8 cellular contexts compared by ENCODE assay signal in genomic region chr19:35211545-35212230, GRCh38. TPM values are rescaled to one million over a fixed set of nuclear protein-coding genes. Genes with fewer than 3 reads are reported as not detected.
A peak's percentile ranks its signal among the peaks of the same experiment; 100 is the strongest.
DNase-seq lines count a peak whose midpoint lies in the region; ATAC-seq and TF ChIP-seq lines count a peak whose summit lies in the region.

No MANE protein-coding gene starts in this region.

- no peaks in the 10 kb centered on the region for H3K9me3 ChIP-seq in breast epithelium

- H3K27ac Mint-ChIP-seq in MCF 10A (ENCODE audit: low read depth, unreplicated experiment) (no peak overlapping the region), natural killer cell (peak overlapping the region; percentile 95 to 96)
- peak overlapping the region; percentile 94 for H3K27ac Mint-ChIP-seq in activated naive CD8-positive, alpha-beta T cell treated with anti-CD3 and anti-CD28 coated beads, Interleukin-2, amount 10 ng/mL, durations not matched to agents 7 days and 5 days

- H3K4me1 Mint-ChIP-seq in MCF 10A (ENCODE audit: insufficient read depth, unreplicated experiment), result no peaks in the 10 kb centered on the region
- H3K4me1 Mint-ChIP-seq in activated naive CD8-positive, alpha-beta T cell treated with anti-CD3 and anti-CD28 coated beads, Interleukin-2, amount 10 ng/mL, durations not matched to agents 7 days and 5 days, result peaks cover 71% of the 10 kb centered on the region
- peaks cover 63 to 70% of the 10 kb centered on the region in 2 donors for H3K4me1 Mint-ChIP-seq in natural killer cell

- no peak overlapping the region for H3K4me3 ChIP-seq in breast epithelium

- TF ChIP-seq CTCF in breast epithelium (IDR thresholded peaks at IDR 0.05) (no peak), MCF 10A (IDR thresholded peaks at IDR 0.05; ENCODE audit: unreplicated experiment) (no peak), natural killer cell (IDR thresholded peaks at IDR 0.05) (no peak)

- H3K4me3 Mint-ChIP-seq in MCF 10A (ENCODE audit: unreplicated experiment) (no peak overlapping the region), natural killer cell (peak overlapping the region; percentile 88)
- H3K4me3 Mint-ChIP-seq in activated naive CD8-positive, alpha-beta T cell treated with anti-CD3 and anti-CD28 coated beads, Interleukin-2, amount 10 ng/mL, durations not matched to agents 7 days and 5 days, result peak overlapping the region; percentile 64

- peak; percentile 53 for ATAC-seq in activated naive CD8-positive, alpha-beta T cell treated with anti-CD3 and anti-CD28 coated beads, Interleukin-2, amount 10 ng/mL, durations not matched to agents 7 days and 5 days (ENCODE audit: low read depth)
- ATAC-seq in natural killer cell (peak; percentile 47 to 73 (median 61)), GM21723 (IDR thresholded peaks at IDR 0.05; ENCODE audit: unreplicated experiment) (no peak), HG02970 (IDR thresholded peaks at IDR 0.05; ENCODE audit: low FRiP score, unreplicated experiment) (no peak)

- no peaks in the 10 kb centered on the region for H3K36me3 Mint-ChIP-seq in MCF 10A (ENCODE audit: insufficient read depth, unreplicated experiment)
- H3K36me3 Mint-ChIP-seq in activated naive CD8-positive, alpha-beta T cell treated with anti-CD3 and anti-CD28 coated beads, Interleukin-2, amount 10 ng/mL, durations not matched to agents 7 days and 5 days, result peaks cover 9% of the 10 kb centered on the region
- H3K36me3 Mint-ChIP-seq in natural killer cell, result no peaks in the 10 kb centered on the region

- H3K27me3 Mint-ChIP-seq in MCF 10A (ENCODE audit: insufficient read depth, unreplicated experiment) (no peaks in the 10 kb centered on the region), natural killer cell (ENCODE audit: low read depth in 2 of 2) (no peaks in the 10 kb centered on the region)
- no peaks in the 10 kb centered on the region for H3K27me3 Mint-ChIP-seq in activated naive CD8-positive, alpha-beta T cell treated with anti-CD3 and anti-CD28 coated beads, Interleukin-2, amount 10 ng/mL, durations not matched to agents 7 days and 5 days

- H3K4me1 ChIP-seq in breast epithelium, result peaks cover 0 to 4% of the 10 kb centered on the region in 2 donors

- no peaks in the 10 kb centered on the region for H3K36me3 ChIP-seq in breast epithelium

- DNase-seq in breast epithelium (ENCODE audit: low spot score in 2 of 2) (peak in 1 of 2 donors; percentile 58), MCF 10A (ENCODE audit: unreplicated experiment) (no peak), natural killer cell (peak; percentile 80), NCI-H146 (lab: John Stamatoyannopoulos, UW) (no peak), NCI-H1694 treated with DMSO at 0.1 percent for 48 hours (lab: John Stamatoyannopoulos, UW) (no peak)
- peak; percentile 76 for DNase-seq in activated naive CD8-positive, alpha-beta T cell treated with anti-CD3 and anti-CD28 coated beads, Interleukin-2, amount 10 ng/mL, durations not matched to agents 7 days and 5 days

- BruUV-seq in MCF 10A (replicated peaks; lab: Mats Ljungman, UMichigan), result no TSS peak

- TF ChIP-seq POLR2A in breast epithelium (IDR thresholded peaks at IDR 0.05), result no peak

- H3K9me3 Mint-ChIP-seq in MCF 10A (ENCODE audit: unreplicated experiment), result no peaks in the 10 kb centered on the region
- H3K9me3 Mint-ChIP-seq in activated naive CD8-positive, alpha-beta T cell treated with anti-CD3 and anti-CD28 coated beads, Interleukin-2, amount 10 ng/mL, durations not matched to agents 7 days and 5 days, result peaks cover 3% of the 10 kb centered on the region
- no peaks in the 10 kb centered on the region for H3K9me3 Mint-ChIP-seq in natural killer cell

- CTCF ChIA-PET in MCF 10A (lab: Yijun Ruan, JAX), result interaction anchor here (0.7 kb wide), 1 partner anchor 145 kb away, joined by 3 read pairs; no protein-coding TSS in a partner anchor

- intact Hi-C loops in breast epithelium (cut with DNase I; ENCODE audit: low total_unique reads) (no loop called here), MCF 10A (cut with micrococcal nuclease) (no loop called here), natural killer cell (cut with micrococcal nuclease) (loop anchor here (2.0 to 5.0 kb wide), 4 partner anchors 55 to 336 kb away; partner anchors contain the start of genes FXYD7 and TMEM147)

- POLR2A ChIA-PET in MCF 10A (lab: Yijun Ruan, JAX), result no interaction called here
- POLR2A ChIA-PET in activated naive CD8-positive, alpha-beta T cell treated with anti-CD3 and anti-CD28 coated beads, Interleukin-2, amount 10 ng/mL, durations not matched to agents 7 days and 5 days (lab: Charles Lee), result interaction anchor here (0.6 to 2.7 kb wide), 13 partner anchors 28 to 649 kb away, joined by 3 to 40 read pairs (median 4); partner anchors contain the start of genes FXYD5 and SCN1B

- H3K27ac ChIP-seq in breast epithelium, result peak overlapping the region; percentile 56 to 78

- H3K27me3 ChIP-seq in breast epithelium, result no peaks in the 10 kb centered on the region

RNA-seq across cellular contexts. Expression of gene FAM187B, which starts 16.9 kb away (rescaled TPM):
- under 1 TPM in 1 of 3 donors, not detected in 2; 0.44 TPM for total RNA-seq in breast epithelium
- not detected in 2 replicates for total RNA-seq in MCF 10A (2022)
- total RNA-seq in activated naive CD8-positive, alpha-beta T cell treated with anti-CD3 and anti-CD28 coated beads, Interleukin-2, amount 10 ng/mL, durations not matched to agents 7 days and 5 days, result not detected
- total RNA-seq in natural killer cell, result not detected

RNA-seq across cellular contexts. Expression of gene LSR, which starts 37.1 kb away (rescaled TPM):
- 10 to 100 TPM in 2 of 3 donors, 1 to 10 TPM in 1; 3.7 to 37.5 (median 35.1) TPM for total RNA-seq in breast epithelium
- total RNA-seq in MCF 10A (2022), result 60.6 and 64.1 TPM in 2 replicates
- total RNA-seq in activated naive CD8-positive, alpha-beta T cell treated with anti-CD3 and anti-CD28 coated beads, Interleukin-2, amount 10 ng/mL, durations not matched to agents 7 days and 5 days, result 10 to 100 TPM; 33.2 to 36.3 TPM
- total RNA-seq in natural killer cell, result 1 to 10 TPM; 3.4 to 6.9 (median 6.7) TPM

RNA-seq across cellular contexts. Expression of gene USF2, which starts 57.1 kb away (rescaled TPM):
- total RNA-seq in breast epithelium, result 100 to 1,000 TPM in 1 of 3 donors, 10 to 100 TPM in 2; 72.7 to 117 (median 77.3) TPM
- 81.6 and 95.7 TPM in 2 replicates for total RNA-seq in MCF 10A (2022)
- total RNA-seq in activated naive CD8-positive, alpha-beta T cell treated with anti-CD3 and anti-CD28 coated beads, Interleukin-2, amount 10 ng/mL, durations not matched to agents 7 days and 5 days, result 100 to 1,000 TPM; 149 to 159 TPM
- total RNA-seq in natural killer cell, result 100 to 1,000 TPM; 243 to 253 (median 250) TPM

RNA-seq across cellular contexts. Expression of gene FXYD5, which starts 57.2 kb away (rescaled TPM):
- total RNA-seq in breast epithelium (10 to 100 TPM; 52.4 to 56.7 (median 56.2) TPM), MCF 10A (2022) (150 and 159 TPM in 2 replicates), natural killer cell (100 to 1,000 TPM; 226 to 270 (median 231) TPM)
- total RNA-seq in activated naive CD8-positive, alpha-beta T cell treated with anti-CD3 and anti-CD28 coated beads, Interleukin-2, amount 10 ng/mL, durations not matched to agents 7 days and 5 days, result 100 to 1,000 TPM; 353 to 360 TPM

Comparison
In these comparisons a context has a peak if more than half of its experiments do, and no peak if none do; other contexts are left out.
1. DNase-seq: peak in activated naive CD8-positive, alpha-beta T cell treated with anti-CD3 and anti-CD28 coated beads, Interleukin-2, amount 10 ng/mL, durations not matched to agents 7 days and 5 days (single experiment) and natural killer cell (single experiment); none in MCF 10A (single experiment), NCI-H146 (single experiment) and NCI-H1694 treated with DMSO at 0.1 percent for 48 hours (single experiment).
2. ATAC-seq: peak in activated naive CD8-positive, alpha-beta T cell treated with anti-CD3 and anti-CD28 coated beads, Interleukin-2, amount 10 ng/mL, durations not matched to agents 7 days and 5 days (single experiment) and natural killer cell (3 of 3); none in GM21723 (single experiment) and HG02970 (single experiment).